In genomic region chr3:148178508-148178907, GRCh38 we compare ENCODE assay signal across 17 cellular contexts.
DNase-seq lines count a peak whose midpoint lies in the region; ATAC-seq and TF ChIP-seq lines count a peak whose summit lies in the region.
"Had no signal": no experiment of that assay in that cellular context is flagged by ENCODE, and none has a peak within 500 bp of the region (broad histone marks: within the 10 kb centered on the region; RNA-seq: fewer than 3 reads in every experiment).

No MANE protein-coding gene starts in this region.

- H3K4me3 Mint-ChIP-seq in nephron: no peak overlapping the region
- H3K4me3 Mint-ChIP-seq: activated B cell treated with CpG ODN at 0.5 μM for 24 hours had no signal

- WGBS in adrenal gland, 4 donors: 39 to 55% (median 48%) methylated on average over 3 of the region's 3 CpGs

- H3K9me3 ChIP-seq in adrenal gland (replicated peaks in 1 of 3): no peaks in the 10 kb centered on the region
- H3K9me3 ChIP-seq: BLaER1 treated with 17β-estradiol and CSF1 and Interleukin-3, amounts not matched to agents 10 nM and 100 nM; left ventricle myocardium inferior; neutrophil; SJSA1 had no signal

- no peaks in the 10 kb centered on the region for H3K9me3 Mint-ChIP-seq in nephron
- H3K9me3 Mint-ChIP-seq: activated B cell treated with CpG ODN at 0.5 μM for 24 hours had no signal

- TF ChIP-seq CTCF in brain microvascular endothelial cell (IDR thresholded peaks at IDR 0.05; ENCODE audit: low read depth, low read length, missing control alignments): no peak
- no peak for TF ChIP-seq CTCF in nephron (IDR thresholded peaks at IDR 0.05; ENCODE audit: unreplicated experiment in 3 of 3)
- no peak for TF ChIP-seq CTCF in adrenal gland (IDR thresholded peaks at IDR 0.05)

- H3K27ac ChIP-seq in brain microvascular endothelial cell: no peak overlapping the region
- H3K27ac ChIP-seq in adrenal gland: no peak overlapping the region
- H3K27ac ChIP-seq: BLaER1 treated with 17β-estradiol and CSF1 and Interleukin-3, amounts not matched to agents 10 nM and 100 nM; left ventricle myocardium inferior; neutrophil; SJSA1 had no signal

- H3K36me3 ChIP-seq in brain microvascular endothelial cell (replicated peaks): no peaks in the 10 kb centered on the region
- no peaks in the 10 kb centered on the region for H3K36me3 ChIP-seq in adrenal gland (replicated peaks in 1 of 2)
- H3K36me3 ChIP-seq: BLaER1 treated with 17β-estradiol and CSF1 and Interleukin-3, amounts not matched to agents 10 nM and 100 nM; left ventricle myocardium inferior; neutrophil; SJSA1 had no signal

- H3K27ac Mint-ChIP-seq in nephron: peak overlapping the region in 2 of 3 experiments; percentile 7 to 26
- H3K27ac Mint-ChIP-seq: activated B cell treated with CpG ODN at 0.5 μM for 24 hours had no signal

- no peak for ATAC-seq in SK-N-SH treated with all-trans-retinoic acid at 6 μM for 48 hours
- no peak for ATAC-seq in GM18502 (IDR thresholded peaks at IDR 0.05; ENCODE audit: poor library complexity, unreplicated experiment)

- TF ChIP-seq POLR2A in adrenal gland (IDR thresholded peaks at IDR 0.05): no peak

- DNase-seq in HT1080 (ENCODE audit: low read depth) (peak; percentile 50), NCI-H510A (lab: John Stamatoyannopoulos, UW) (peak; percentile 23), brain microvascular endothelial cell (peak; percentile 31), adrenal gland (no peak), NCI-H226 (no peak)
- DNase-seq: activated B cell treated with CpG ODN at 0.5 μM for 24 hours; activated T-cell treated with anti-CD3 and anti-CD28 coated beads for 4 hours; effector memory CD4-positive, alpha-beta T cell; GF-D8; left ventricle myocardium inferior; NCI-H446 had no signal

- H3K4me1 Mint-ChIP-seq in nephron: peaks cover 13% of the 10 kb centered on the region
- H3K4me1 Mint-ChIP-seq: activated B cell treated with CpG ODN at 0.5 μM for 24 hours had no signal

- in situ Hi-C loops in brain microvascular endothelial cell (cut with HindIII; ENCODE audit: low pct_ligation_motif_present, low sequenced_read_pairs): no loop called here

- no peaks in the 10 kb centered on the region for H3K4me1 ChIP-seq in adrenal gland (replicated peaks in 1 of 2)
- H3K4me1 ChIP-seq: left ventricle myocardium inferior, SJSA1 had no signal

- intact Hi-C loops in adrenal gland (cut with DNase I): no loop called here

- no peaks in the 10 kb centered on the region for H3K27me3 Mint-ChIP-seq in nephron (ENCODE audit: low read depth)
- H3K27me3 Mint-ChIP-seq: activated B cell treated with CpG ODN at 0.5 μM for 24 hours had no signal

- H3K27me3 ChIP-seq in brain microvascular endothelial cell (replicated peaks) (no peaks in the 10 kb centered on the region), adrenal gland (no peaks in the 10 kb centered on the region)
- H3K27me3 ChIP-seq: BLaER1 treated with 17β-estradiol and CSF1 and Interleukin-3, amounts not matched to agents 10 nM and 100 nM; neutrophil; SJSA1 had no signal

- H3K4me3 ChIP-seq in brain microvascular endothelial cell (ENCODE audit: low read depth, low read length) (no peak overlapping the region), adrenal gland (no peak overlapping the region)
- H3K4me3 ChIP-seq: BLaER1 treated with 17β-estradiol and CSF1 and Interleukin-3, amounts not matched to agents 10 nM and 100 nM; left ventricle myocardium inferior; SJSA1 had no signal

- no peaks in the 10 kb centered on the region for H3K36me3 Mint-ChIP-seq in nephron (ENCODE audit: low read depth)

TF ChIP-seq in SK-N-SH treated with all-trans-retinoic acid at 6 μM for 48 hours, 23 proteins besides CTCF, POLR2A, EP300 and RAD21:
- no peak for TF ChIP-seq BACH2 (CRISPR knock-in tag; IDR thresholded peaks at IDR 0.05; ENCODE audit: borderline replicate concordance)
- no peak for TF ChIP-seq ZNF565 (CRISPR knock-in tag; conservative IDR thresholded peaks at IDR 0.05; ENCODE audit: low read depth)
- TF ChIP-seq ZNF70 (CRISPR knock-in tag; IDR thresholded peaks at IDR 0.05): no peak
- TF ChIP-seq OSR1 (CRISPR knock-in tag; IDR thresholded peaks at IDR 0.05): no peak
- TF ChIP-seq TOX (CRISPR knock-in tag; IDR thresholded peaks at IDR 0.05; ENCODE audit: borderline replicate concordance): no peak
- no peak for TF ChIP-seq ZFP30 (CRISPR knock-in tag; IDR thresholded peaks at IDR 0.05)
- no peak for TF ChIP-seq ISL1 (CRISPR knock-in tag; IDR thresholded peaks at IDR 0.05)
- no peak for TF ChIP-seq ZNF8 (CRISPR knock-in tag; IDR thresholded peaks at IDR 0.05)
- no peak for TF ChIP-seq CSDC2 (CRISPR knock-in tag; IDR thresholded peaks at IDR 0.05)

Comparison
In these comparisons a context has a peak if more than half of its experiments do, and no peak if none do; other contexts are left out.
1. DNase-seq: peak in HT1080 (single experiment), NCI-H510A (single experiment) and brain microvascular endothelial cell (single experiment); none in adrenal gland (0 of 7) and NCI-H226 (single experiment).